In the genomic region with DNA sequence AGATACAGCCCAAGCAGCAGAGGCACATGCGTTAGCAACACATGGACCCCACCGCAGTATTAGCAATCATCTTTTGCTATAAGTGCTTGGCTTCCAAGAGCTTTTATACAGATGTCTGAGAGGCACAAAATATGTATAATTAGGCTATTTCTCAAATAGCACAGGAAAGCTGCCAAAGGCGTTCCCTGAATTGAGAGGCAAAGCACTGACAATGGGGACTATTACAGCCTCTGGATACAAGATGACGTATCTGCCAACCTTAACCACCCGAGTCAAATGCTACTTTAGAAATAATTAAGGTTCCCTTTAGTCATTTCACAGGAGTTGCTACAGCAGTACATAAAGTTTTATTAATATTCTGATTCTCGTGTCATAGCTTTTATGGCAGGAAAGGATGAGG, we compare ENCODE assay signal across 22 cellular contexts. TPM values are rescaled to one million over a fixed set of nuclear protein-coding genes. Genes with fewer than 3 reads are reported as not detected.
DNase-seq lines count a peak whose midpoint lies in the region; ATAC-seq and TF ChIP-seq lines count a peak whose summit lies in the region.
"Had no signal": no experiment of that assay in that cellular context is flagged by ENCODE, and none has a peak within 500 bp of the region (broad histone marks: within the 10 kb centered on the region; RNA-seq: fewer than 3 reads in every experiment).

No MANE protein-coding gene starts in this region.

- peaks cover 56% of the 10 kb centered on the region for H3K4me1 ChIP-seq in Loucy (ENCODE audit: insufficient read depth, low read length, poor library complexity, severe bottlenecking)
- H3K4me1 ChIP-seq in SJCRH30 = peaks cover 29% of the 10 kb centered on the region
- peaks cover 34% of the 10 kb centered on the region for H3K4me1 ChIP-seq in suprapubic skin

- H3K9me2 ChIP-seq in Loucy (replicated peaks; ENCODE audit: low read depth, low read length) = no peaks in the 10 kb centered on the region

- peak overlapping the region; percentile 92 for H3K4me2 ChIP-seq in Loucy (ENCODE audit: low read depth, low read length, poor library complexity, severe bottlenecking)
- H3K4me2 ChIP-seq: GM23338, smooth muscle cell had no signal

- ATAC-seq in HG03045 (IDR thresholded peaks at IDR 0.05; ENCODE audit: unreplicated experiment) = no peak
- ATAC-seq: GM23338; naive thymus-derived CD8-positive, alpha-beta T cell had no signal

- H3K4me1 Mint-ChIP-seq in glutamatergic neuron (ENCODE audit: low read depth, unreplicated experiment) = peaks cover 52% of the 10 kb centered on the region
- H3K4me1 Mint-ChIP-seq in activated naive CD4-positive, alpha-beta T cell treated with anti-CD3 and anti-CD28 coated beads for 36 hours (ENCODE audit: low read depth) = peaks cover 31% of the 10 kb centered on the region

- H3K27me3 Mint-ChIP-seq in glutamatergic neuron (ENCODE audit: unreplicated experiment) = peaks cover 3% of the 10 kb centered on the region
- no peaks in the 10 kb centered on the region for H3K27me3 Mint-ChIP-seq in activated naive CD4-positive, alpha-beta T cell treated with anti-CD3 and anti-CD28 coated beads for 36 hours (ENCODE audit: low read depth)
- H3K27me3 Mint-ChIP-seq: activated naive CD8-positive, alpha-beta T cell treated with anti-CD3 and anti-CD28 coated beads, Interleukin-2, amount 10 ng/mL, durations not matched to agents 7 days and 5 days; naive thymus-derived CD8-positive, alpha-beta T cell had no signal

- H3K9me3 ChIP-seq in Loucy (ENCODE audit: insufficient read depth, low read depth, low read length) = no peaks in the 10 kb centered on the region
- H3K9me3 ChIP-seq in SJCRH30 (replicated peaks) = no peaks in the 10 kb centered on the region
- no peaks in the 10 kb centered on the region for H3K9me3 ChIP-seq in suprapubic skin

- intact Hi-C loops in activated naive CD4-positive, alpha-beta T cell treated with anti-CD3 and anti-CD28 coated beads for 36 hours (cut with micrococcal nuclease) = loop anchor here (5.0 kb wide), 1 partner anchor 62 kb away; no protein-coding TSS in a partner anchor

- DNase-seq in SJCRH30 (no peak), glutamatergic neuron (no peak), suprapubic skin (ENCODE audit: low spot score in 2 of 2) (no peak), cortex of kidney (lab: John Stamatoyannopoulos, UW) (no peak)
- no peak for DNase-seq in activated naive CD4-positive, alpha-beta T cell treated with anti-CD3 and anti-CD28 coated beads for 36 hours
- DNase-seq: activated CD4-positive, alpha-beta T cell treated with anti-CD3 and anti-CD28 coated beads for 1 hour; activated T-cell treated with anti-CD3 and anti-CD28 coated beads for 4 hours; CD4-positive, CD25-positive, alpha-beta regulatory T cell; cerebellar nuclear complex; HFFc6; Kasumi-1; MV-4-11; naive thymus-derived CD8-positive, alpha-beta T cell; NCI-H2029; NCI-H774; stimulated activated CD4-positive, alpha-beta T cell treated with anti-CD3 and anti-CD28 coated beads, Interleukin-2, amount 100 ng/mL, for 24 hours had no signal

- CTCF ChIA-PET in activated naive CD4-positive, alpha-beta T cell treated with anti-CD3 and anti-CD28 coated beads for 36 hours (lab: Charles Lee) = interaction anchor here (2.9 kb wide), 1 partner anchor 98 kb away, joined by 15 read pairs; the partner anchor contains the start of gene PAFAH2

- no peak for TF ChIP-seq EP300 in suprapubic skin (IDR thresholded peaks at IDR 0.05)

- peaks cover 11% of the 10 kb centered on the region for H3K9me3 Mint-ChIP-seq in glutamatergic neuron (ENCODE audit: unreplicated experiment)
- H3K9me3 Mint-ChIP-seq in activated naive CD4-positive, alpha-beta T cell treated with anti-CD3 and anti-CD28 coated beads for 36 hours = no peaks in the 10 kb centered on the region
- H3K9me3 Mint-ChIP-seq: activated naive CD8-positive, alpha-beta T cell treated with anti-CD3 and anti-CD28 coated beads, Interleukin-2, amount 10 ng/mL, durations not matched to agents 7 days and 5 days; CD4-positive, CD25-positive, alpha-beta regulatory T cell; GM23338; HFFc6; naive thymus-derived CD8-positive, alpha-beta T cell had no signal

- no peak overlapping the region for H2AFZ ChIP-seq in Loucy (ENCODE audit: low read length)
- H2AFZ ChIP-seq: GM23338 had no signal

- no peaks in the 10 kb centered on the region for H3K36me3 Mint-ChIP-seq in glutamatergic neuron (ENCODE audit: unreplicated experiment)
- H3K36me3 Mint-ChIP-seq in activated naive CD4-positive, alpha-beta T cell treated with anti-CD3 and anti-CD28 coated beads for 36 hours (ENCODE audit: low read depth) = peaks cover 58% of the 10 kb centered on the region

- 54% methylated on average over 6 of the region's 6 CpGs for WGBS in suprapubic skin

- H3K27me3 ChIP-seq in Loucy (ENCODE audit: insufficient read depth, low read length, poor library complexity, severe bottlenecking) = peaks cover 5% of the 10 kb centered on the region
- no peaks in the 10 kb centered on the region for H3K27me3 ChIP-seq in SJCRH30
- no peaks in the 10 kb centered on the region for H3K27me3 ChIP-seq in suprapubic skin

- no peak for TF ChIP-seq POLR2A in suprapubic skin (IDR thresholded peaks at IDR 0.05)

- peaks cover 88% of the 10 kb centered on the region for H4K20me1 ChIP-seq in Loucy (ENCODE audit: insufficient read depth, low read length, poor library complexity, severe bottlenecking)

- H3K4me3 ChIP-seq in Loucy (ENCODE audit: low read length, poor library complexity, severe bottlenecking) (peak overlapping the region; percentile 97), SJCRH30 (no peak overlapping the region), suprapubic skin (no peak overlapping the region)
- H3K4me3 ChIP-seq: GM23338, smooth muscle cell had no signal

- peak overlapping the region; percentile 22 for H3K9ac ChIP-seq in Loucy (ENCODE audit: low read depth, low read length, poor library complexity, severe bottlenecking)

- peaks cover 75% of the 10 kb centered on the region for H3K79me2 ChIP-seq in Loucy (ENCODE audit: insufficient read depth, low read length)

- peaks cover 24% of the 10 kb centered on the region for H3F3A ChIP-seq in Loucy (ENCODE audit: low read depth)

- H3K4me3 Mint-ChIP-seq in glutamatergic neuron (ENCODE audit: unreplicated experiment) = peak overlapping the region; percentile 83
- no peak overlapping the region for H3K4me3 Mint-ChIP-seq in activated naive CD4-positive, alpha-beta T cell treated with anti-CD3 and anti-CD28 coated beads for 36 hours
- H3K4me3 Mint-ChIP-seq: activated naive CD8-positive, alpha-beta T cell treated with anti-CD3 and anti-CD28 coated beads, Interleukin-2, amount 10 ng/mL, durations not matched to agents 7 days and 5 days; GM23338; HFFc6; naive thymus-derived CD8-positive, alpha-beta T cell had no signal

- TF ChIP-seq CTCF in Loucy (conservative IDR thresholded peaks at IDR 0.05; ENCODE audit: low read length) = no peak
- no peak for TF ChIP-seq CTCF in glutamatergic neuron (IDR thresholded peaks at IDR 0.05; ENCODE audit: partially characterized antibody, unreplicated experiment)
- no peak for TF ChIP-seq CTCF in suprapubic skin (IDR thresholded peaks at IDR 0.05)

- peak overlapping the region; percentile 30 for H3K27ac ChIP-seq in SJCRH30
- peak overlapping the region; percentile 47 for H3K27ac ChIP-seq in suprapubic skin
- H3K27ac ChIP-seq: HL-60 had no signal

- H3K27ac Mint-ChIP-seq in glutamatergic neuron (ENCODE audit: unreplicated experiment) = peak overlapping the region; percentile 36
- no peak overlapping the region for H3K27ac Mint-ChIP-seq in activated naive CD4-positive, alpha-beta T cell treated with anti-CD3 and anti-CD28 coated beads for 36 hours
- H3K27ac Mint-ChIP-seq: HFFc6 had no signal

- H3K36me3 ChIP-seq in Loucy (ENCODE audit: insufficient read depth, low read length) (peaks cover 88% of the 10 kb centered on the region), SJCRH30 (peaks cover 79% of the 10 kb centered on the region), suprapubic skin (no peaks in the 10 kb centered on the region)

RNA-seq across cellular contexts. Expression of gene STMN1, which starts 6.4 kb away (rescaled TPM):
- total RNA-seq in SJCRH30 (2014; rRNA removed; shearing (Covaris generic)) = 1,028 and 1,091 TPM in 2 replicates
- total RNA-seq in glutamatergic neuron (ENCODE audit: unreplicated experiment) (2,298 TPM), suprapubic skin (10 to 100 TPM; 21.8 to 33.6 (median 28.1) TPM)
- 100 to 1,000 TPM; 708 to 746 TPM for total RNA-seq in activated naive CD4-positive, alpha-beta T cell treated with anti-CD3 and anti-CD28 coated beads for 36 hours

RNA-seq across cellular contexts. Expression of gene PAQR7, which starts 24.3 kb away (rescaled TPM):
- 2.1 and 2.4 TPM in 2 replicates for total RNA-seq in SJCRH30 (2014; rRNA removed; shearing (Covaris generic))
- 6.4 TPM for total RNA-seq in glutamatergic neuron (ENCODE audit: unreplicated experiment)
- total RNA-seq in suprapubic skin = 10 to 100 TPM; 14.3 to 20.9 (median 16.6) TPM
- total RNA-seq in activated naive CD4-positive, alpha-beta T cell treated with anti-CD3 and anti-CD28 coated beads for 36 hours = 1 to 10 TPM; 2.8 to 3.1 TPM

RNA-seq across cellular contexts. Expression of gene AUNIP, which starts 40.5 kb away (rescaled TPM):
- total RNA-seq in SJCRH30 (2014; rRNA removed; shearing (Covaris generic)) = 28.9 and 34.3 TPM in 2 replicates
- total RNA-seq in glutamatergic neuron (ENCODE audit: unreplicated experiment) (1.3 TPM), suprapubic skin (under 1 TPM in 3 of 4 donors, not detected in 1; 0.26 to 0.89 (median 0.49) TPM)
- 1 to 10 TPM; 8.4 to 9.1 TPM for total RNA-seq in activated naive CD4-positive, alpha-beta T cell treated with anti-CD3 and anti-CD28 coated beads for 36 hours
- total RNA-seq: CD4-positive, CD25-positive, alpha-beta regulatory T cell; naive thymus-derived CD8-positive, alpha-beta T cell had no signal

Comparison
In these comparisons a context has a peak if more than half of its experiments do, and no peak if none do; other contexts are left out.
1. RNA of gene STMN1, which starts 6.4 kb away (total RNA-seq): 2,298 TPM in glutamatergic neuron (single experiment), 1,028 to 1,091 TPM in SJCRH30 and 708 to 746 TPM in activated naive CD4-positive, alpha-beta T cell treated with anti-CD3 and anti-CD28 coated beads for 36 hours; 21.8 to 33.6 TPM in suprapubic skin; every median in the first group is over 10 times any median in the second.